Comparison of ENCODE assay signal across 1 cellular context in the genomic region with DNA sequence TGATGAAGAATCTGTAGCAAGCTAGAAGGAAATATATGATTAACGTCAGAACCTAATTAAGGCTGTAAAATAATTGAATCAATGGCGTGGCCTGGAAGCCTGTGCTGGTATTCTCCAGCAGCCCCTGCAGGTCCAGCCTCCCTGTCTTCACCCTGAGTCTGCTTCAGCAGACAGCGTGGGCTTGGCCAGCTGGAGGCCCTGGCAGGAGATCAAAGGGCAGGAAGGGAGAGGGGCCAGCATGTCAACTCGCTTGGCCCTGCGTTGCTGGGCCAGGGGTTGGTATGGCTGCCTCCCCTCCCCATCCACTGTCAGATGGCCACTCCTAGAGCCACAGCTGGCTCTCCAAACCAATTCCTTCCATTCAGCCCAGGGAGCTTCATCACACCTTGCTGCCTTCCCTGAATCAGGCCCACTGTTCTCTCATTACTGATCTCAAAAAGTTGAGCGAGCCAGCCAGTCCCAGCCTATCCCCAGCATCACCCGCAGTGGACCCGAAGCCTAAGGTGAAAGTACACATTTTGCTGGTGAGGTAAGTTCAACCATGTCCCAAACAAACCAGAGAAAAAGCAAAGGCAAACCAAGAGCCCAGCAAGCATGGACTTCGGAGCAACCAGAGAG.
TF ChIP-seq lines count a peak whose summit lies in the region.

No MANE protein-coding gene starts in this region.

TF ChIP-seq in HepG2, 621 proteins besides CTCF, POLR2A, EP300 and RAD21 (continued from another document and continues in another):
- TF ChIP-seq ZNF350 (CRISPR knock-in tag; IDR thresholded peaks at IDR 0.05; ENCODE audit: borderline replicate concordance, low read depth) (no peak; the same call in 1 of the 2 replicates), GABPB1 (CRISPR knock-in tag; IDR thresholded peaks at IDR 0.05) (peak; percentile 33; the same call in 1 of the 2 replicates), PPARG (CRISPR knock-in tag; conservative IDR thresholded peaks at IDR 0.05) (no peak), SOX6 (IDR thresholded peaks at IDR 0.05) (no peak), SOX6 (CRISPR knock-in tag; IDR thresholded peaks at IDR 0.05) (peak; percentile 41; the same call in 1 of the 2 replicates), ZNF710 (CRISPR knock-in tag; IDR thresholded peaks at IDR 0.05; ENCODE audit: borderline replicate concordance) (no peak), ZSCAN22 (CRISPR knock-in tag; IDR thresholded peaks at IDR 0.05) (no peak), ZBTB42 (CRISPR knock-in tag; IDR thresholded peaks at IDR 0.05) (no peak), RFXAP (CRISPR knock-in tag; IDR thresholded peaks at IDR 0.05; ENCODE audit: borderline replicate concordance) (no peak), FOSL2 (CRISPR knock-in tag; IDR thresholded peaks at IDR 0.05) (peak; percentile 50), PHF21A (CRISPR knock-in tag; IDR thresholded peaks at IDR 0.05) (no peak), HMG20A (CRISPR knock-in tag; IDR thresholded peaks at IDR 0.05; ENCODE audit: borderline replicate concordance) (peak; percentile 48; the same call in 1 of the 2 replicates), HDAC1 (CRISPR knock-in tag; IDR thresholded peaks at IDR 0.05) (peak; percentile 52; the same call in 1 of the 2 replicates), ZUFSP (CRISPR knock-in tag; IDR thresholded peaks at IDR 0.05; ENCODE audit: borderline replicate concordance) (no peak), ZNF33A (CRISPR knock-in tag; IDR thresholded peaks at IDR 0.05; ENCODE audit: borderline replicate concordance) (no peak), ZFP91 (CRISPR knock-in tag; IDR thresholded peaks at IDR 0.05; ENCODE audit: borderline replicate concordance) (peak; percentile 50; the same call in 1 of the 2 replicates), NPAS2 (CRISPR knock-in tag; IDR thresholded peaks at IDR 0.05; ENCODE audit: borderline replicate concordance) (no peak), CEBPB (IDR thresholded peaks at IDR 0.05; ENCODE audit: borderline replicate concordance, low read depth, low read length) (no peak), RXRA (CRISPR knock-in tag; IDR thresholded peaks at IDR 0.05) (no peak), TBX3 (IDR thresholded peaks at IDR 0.05; ENCODE audit: borderline replicate concordance) (no peak), DNMT1 (CRISPR knock-in tag; IDR thresholded peaks at IDR 0.05) (no peak), ARNT2 (CRISPR knock-in tag; IDR thresholded peaks at IDR 0.05; ENCODE audit: low read depth) (no peak), HNRNPK (IDR thresholded peaks at IDR 0.05; ENCODE audit: low read depth, low read length, poor library complexity, severe bottlenecking) (no peak), DPF2 (CRISPR knock-in tag; IDR thresholded peaks at IDR 0.05; ENCODE audit: borderline replicate concordance, low read depth) (0 out of 2 replicates have a peak, but pooled peaks have one; percentile 35)
- TF ChIP-seq, protein P1, sequence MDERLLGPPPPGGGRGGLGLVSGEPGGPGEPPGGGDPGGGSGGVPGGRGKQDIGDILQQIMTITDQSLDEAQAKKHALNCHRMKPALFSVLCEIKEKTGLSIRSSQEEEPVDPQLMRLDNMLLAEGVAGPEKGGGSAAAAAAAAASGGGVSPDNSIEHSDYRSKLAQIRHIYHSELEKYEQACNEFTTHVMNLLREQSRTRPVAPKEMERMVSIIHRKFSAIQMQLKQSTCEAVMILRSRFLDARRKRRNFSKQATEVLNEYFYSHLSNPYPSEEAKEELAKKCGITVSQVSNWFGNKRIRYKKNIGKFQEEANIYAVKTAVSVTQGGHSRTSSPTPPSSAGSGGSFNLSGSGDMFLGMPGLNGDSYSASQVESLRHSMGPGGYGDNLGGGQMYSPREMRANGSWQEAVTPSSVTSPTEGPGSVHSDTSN (CRISPR knock-in tag; IDR thresholded peaks at IDR 0.05) = no peak
- TF ChIP-seq, protein P2, sequence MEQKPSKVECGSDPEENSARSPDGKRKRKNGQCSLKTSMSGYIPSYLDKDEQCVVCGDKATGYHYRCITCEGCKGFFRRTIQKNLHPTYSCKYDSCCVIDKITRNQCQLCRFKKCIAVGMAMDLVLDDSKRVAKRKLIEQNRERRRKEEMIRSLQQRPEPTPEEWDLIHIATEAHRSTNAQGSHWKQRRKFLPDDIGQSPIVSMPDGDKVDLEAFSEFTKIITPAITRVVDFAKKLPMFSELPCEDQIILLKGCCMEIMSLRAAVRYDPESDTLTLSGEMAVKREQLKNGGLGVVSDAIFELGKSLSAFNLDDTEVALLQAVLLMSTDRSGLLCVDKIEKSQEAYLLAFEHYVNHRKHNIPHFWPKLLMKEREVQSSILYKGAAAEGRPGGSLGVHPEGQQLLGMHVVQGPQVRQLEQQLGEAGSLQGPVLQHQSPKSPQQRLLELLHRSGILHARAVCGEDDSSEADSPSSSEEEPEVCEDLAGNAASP (CRISPR knock-in tag; IDR thresholded peaks at IDR 0.05; ENCODE audit: borderline replicate concordance) = peak; percentile 16; the same call in 1 of the 2 replicates
- TF ChIP-seq, protein P3, sequence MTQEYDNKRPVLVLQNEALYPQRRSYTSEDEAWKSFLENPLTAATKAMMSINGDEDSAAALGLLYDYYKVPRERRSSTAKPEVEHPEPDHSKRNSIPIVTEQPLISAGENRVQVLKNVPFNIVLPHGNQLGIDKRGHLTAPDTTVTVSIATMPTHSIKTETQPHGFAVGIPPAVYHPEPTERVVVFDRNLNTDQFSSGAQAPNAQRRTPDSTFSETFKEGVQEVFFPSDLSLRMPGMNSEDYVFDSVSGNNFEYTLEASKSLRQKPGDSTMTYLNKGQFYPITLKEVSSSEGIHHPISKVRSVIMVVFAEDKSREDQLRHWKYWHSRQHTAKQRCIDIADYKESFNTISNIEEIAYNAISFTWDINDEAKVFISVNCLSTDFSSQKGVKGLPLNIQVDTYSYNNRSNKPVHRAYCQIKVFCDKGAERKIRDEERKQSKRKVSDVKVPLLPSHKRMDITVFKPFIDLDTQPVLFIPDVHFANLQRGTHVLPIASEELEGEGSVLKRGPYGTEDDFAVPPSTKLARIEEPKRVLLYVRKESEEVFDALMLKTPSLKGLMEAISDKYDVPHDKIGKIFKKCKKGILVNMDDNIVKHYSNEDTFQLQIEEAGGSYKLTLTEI (CRISPR knock-in tag; conservative IDR thresholded peaks at IDR 0.05) = no peak
- TF ChIP-seq, protein P4, sequence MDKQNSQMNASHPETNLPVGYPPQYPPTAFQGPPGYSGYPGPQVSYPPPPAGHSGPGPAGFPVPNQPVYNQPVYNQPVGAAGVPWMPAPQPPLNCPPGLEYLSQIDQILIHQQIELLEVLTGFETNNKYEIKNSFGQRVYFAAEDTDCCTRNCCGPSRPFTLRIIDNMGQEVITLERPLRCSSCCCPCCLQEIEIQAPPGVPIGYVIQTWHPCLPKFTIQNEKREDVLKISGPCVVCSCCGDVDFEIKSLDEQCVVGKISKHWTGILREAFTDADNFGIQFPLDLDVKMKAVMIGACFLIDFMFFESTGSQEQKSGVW (CRISPR knock-in tag; IDR thresholded peaks at IDR 0.05; ENCODE audit: borderline replicate concordance) = no peak
- TF ChIP-seq, protein P5, sequence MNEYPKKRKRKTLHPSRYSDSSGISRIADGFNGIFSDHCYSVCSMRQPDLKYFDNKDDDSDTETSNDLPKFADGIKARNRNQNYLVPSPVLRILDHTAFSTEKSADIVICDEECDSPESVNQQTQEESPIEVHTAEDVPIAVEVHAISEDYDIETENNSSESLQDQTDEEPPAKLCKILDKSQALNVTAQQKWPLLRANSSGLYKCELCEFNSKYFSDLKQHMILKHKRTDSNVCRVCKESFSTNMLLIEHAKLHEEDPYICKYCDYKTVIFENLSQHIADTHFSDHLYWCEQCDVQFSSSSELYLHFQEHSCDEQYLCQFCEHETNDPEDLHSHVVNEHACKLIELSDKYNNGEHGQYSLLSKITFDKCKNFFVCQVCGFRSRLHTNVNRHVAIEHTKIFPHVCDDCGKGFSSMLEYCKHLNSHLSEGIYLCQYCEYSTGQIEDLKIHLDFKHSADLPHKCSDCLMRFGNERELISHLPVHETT (CRISPR knock-in tag; conservative IDR thresholded peaks at IDR 0.05) = no peak
- TF ChIP-seq, protein P6, sequence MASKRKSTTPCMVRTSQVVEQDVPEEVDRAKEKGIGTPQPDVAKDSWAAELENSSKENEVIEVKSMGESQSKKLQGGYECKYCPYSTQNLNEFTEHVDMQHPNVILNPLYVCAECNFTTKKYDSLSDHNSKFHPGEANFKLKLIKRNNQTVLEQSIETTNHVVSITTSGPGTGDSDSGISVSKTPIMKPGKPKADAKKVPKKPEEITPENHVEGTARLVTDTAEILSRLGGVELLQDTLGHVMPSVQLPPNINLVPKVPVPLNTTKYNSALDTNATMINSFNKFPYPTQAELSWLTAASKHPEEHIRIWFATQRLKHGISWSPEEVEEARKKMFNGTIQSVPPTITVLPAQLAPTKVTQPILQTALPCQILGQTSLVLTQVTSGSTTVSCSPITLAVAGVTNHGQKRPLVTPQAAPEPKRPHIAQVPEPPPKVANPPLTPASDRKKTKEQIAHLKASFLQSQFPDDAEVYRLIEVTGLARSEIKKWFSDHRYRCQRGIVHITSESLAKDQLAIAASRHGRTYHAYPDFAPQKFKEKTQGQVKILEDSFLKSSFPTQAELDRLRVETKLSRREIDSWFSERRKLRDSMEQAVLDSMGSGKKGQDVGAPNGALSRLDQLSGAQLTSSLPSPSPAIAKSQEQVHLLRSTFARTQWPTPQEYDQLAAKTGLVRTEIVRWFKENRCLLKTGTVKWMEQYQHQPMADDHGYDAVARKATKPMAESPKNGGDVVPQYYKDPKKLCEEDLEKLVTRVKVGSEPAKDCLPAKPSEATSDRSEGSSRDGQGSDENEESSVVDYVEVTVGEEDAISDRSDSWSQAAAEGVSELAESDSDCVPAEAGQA (IDR thresholded peaks at IDR 0.05; ENCODE audit: low read depth) = no peak
- TF ChIP-seq, protein P6 (CRISPR knock-in tag; IDR thresholded peaks at IDR 0.05; ENCODE audit: borderline replicate concordance) = no peak
- TF ChIP-seq, protein P7, sequence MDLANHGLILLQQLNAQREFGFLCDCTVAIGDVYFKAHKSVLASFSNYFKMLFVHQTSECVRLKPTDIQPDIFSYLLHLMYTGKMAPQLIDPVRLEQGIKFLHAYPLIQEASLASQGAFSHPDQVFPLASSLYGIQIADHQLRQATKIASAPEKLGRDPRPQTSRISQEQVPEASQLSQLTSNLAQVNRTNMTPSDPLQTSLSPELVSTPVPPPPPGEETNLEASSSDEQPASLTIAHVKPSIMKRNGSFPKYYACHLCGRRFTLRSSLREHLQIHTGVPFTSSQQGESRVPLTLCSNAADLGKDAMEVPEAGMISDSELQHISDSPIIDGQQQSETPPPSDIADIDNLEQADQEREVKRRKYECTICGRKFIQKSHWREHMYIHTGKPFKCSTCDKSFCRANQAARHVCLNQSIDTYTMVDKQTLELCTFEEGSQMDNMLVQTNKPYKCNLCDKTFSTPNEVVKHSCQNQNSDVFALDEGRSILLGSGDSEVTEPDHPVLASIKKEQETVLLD (CRISPR knock-in tag; IDR thresholded peaks at IDR 0.05; ENCODE audit: low read depth) = no peak
